In genomic region chr4:183541081-183542045, GRCh38 we compare ENCODE assay signal across 16 cellular contexts. TPM values are rescaled to one million over a fixed set of nuclear protein-coding genes. Genes with fewer than 3 reads are reported as not detected.
A peak's percentile ranks its signal among the peaks of the same experiment; 100 is the strongest.
DNase-seq lines count a peak whose midpoint lies in the region; ATAC-seq and TF ChIP-seq lines count a peak whose summit lies in the region.
"Had no signal": no experiment of that assay in that cellular context is flagged by ENCODE, and none has a peak within 500 bp of the region (broad histone marks: within the 10 kb centered on the region; RNA-seq: fewer than 3 reads in every experiment).

No MANE protein-coding gene starts in this region.

- H3K27me3 Mint-ChIP-seq in neural progenitor cell (ENCODE audit: insufficient read depth, low read depth) = peaks cover 8% of the 10 kb centered on the region
- H3K27me3 Mint-ChIP-seq in activated naive CD8-positive, alpha-beta T cell treated with anti-CD3 and anti-CD28 coated beads for 36 hours = peaks cover 22% of the 10 kb centered on the region

- no peak for ATAC-seq in GM21825 (IDR thresholded peaks at IDR 0.05; ENCODE audit: unreplicated experiment)
- no peak for ATAC-seq in GM18861 (IDR thresholded peaks at IDR 0.05; ENCODE audit: unreplicated experiment)
- ATAC-seq: activated T-cell treated with anti-CD3 and anti-CD28 coated beads, Interleukin-2, amount 50 U/mL, for 72 hours; SK-N-SH treated with all-trans-retinoic acid at 6 μM for 48 hours had no signal

- peak overlapping the region; percentile 88 for H3K27ac Mint-ChIP-seq in neural progenitor cell
- H3K27ac Mint-ChIP-seq in activated naive CD8-positive, alpha-beta T cell treated with anti-CD3 and anti-CD28 coated beads for 36 hours = no peak overlapping the region
- H3K27ac Mint-ChIP-seq: activated B cell treated with CpG ODN at 0.5 μM for 24 hours; activated T-cell treated with anti-CD3 and anti-CD28 coated beads, Interleukin-2, amount 50 U/mL, for 72 hours; CD4-positive, CD25-positive, alpha-beta regulatory T cell had no signal

- H3F3A ChIP-seq in neural progenitor cell (ENCODE audit: low read depth) = peaks cover 16% of the 10 kb centered on the region

- no peak overlapping the region for H2AFZ ChIP-seq in neural progenitor cell (replicated peaks)

- no peaks in the 10 kb centered on the region for H3K9me3 ChIP-seq in neural progenitor cell (ENCODE audit: low read depth)

- no peak overlapping the region for H3K4me3 Mint-ChIP-seq in neural progenitor cell
- H3K4me3 Mint-ChIP-seq in activated naive CD8-positive, alpha-beta T cell treated with anti-CD3 and anti-CD28 coated beads for 36 hours = no peak overlapping the region
- H3K4me3 Mint-ChIP-seq: activated B cell treated with CpG ODN at 0.5 μM for 24 hours; activated T-cell treated with anti-CD3 and anti-CD28 coated beads, Interleukin-2, amount 50 U/mL, for 72 hours; CD4-positive, CD25-positive, alpha-beta regulatory T cell had no signal

- no peak for TF ChIP-seq CTCF in fibroblast of mammary gland (conservative IDR thresholded peaks at IDR 0.05; ENCODE audit: control insufficient read depth, insufficient read depth, low read depth, low read length)
- peak; percentile 19 for TF ChIP-seq CTCF in neural progenitor cell (IDR thresholded peaks at IDR 0.05)

- H3K4me2 ChIP-seq in neural progenitor cell = peak overlapping the region; percentile 51

- H3K4me3 ChIP-seq in fibroblast of mammary gland (ENCODE audit: control insufficient read depth, low read depth, low read length) = no peak overlapping the region
- no peak overlapping the region for H3K4me3 ChIP-seq in neural progenitor cell

- peaks cover 25% of the 10 kb centered on the region for H3K4me1 ChIP-seq in neural progenitor cell

- H4K20me1 ChIP-seq in neural progenitor cell (ENCODE audit: low read depth) = no peaks in the 10 kb centered on the region

- no peaks in the 10 kb centered on the region for H3K36me3 ChIP-seq in neural progenitor cell

- H3K9me3 Mint-ChIP-seq in neural progenitor cell = peaks cover 8% of the 10 kb centered on the region
- peaks cover 9% of the 10 kb centered on the region for H3K9me3 Mint-ChIP-seq in activated naive CD8-positive, alpha-beta T cell treated with anti-CD3 and anti-CD28 coated beads for 36 hours

- H3K79me2 ChIP-seq in neural progenitor cell (ENCODE audit: low read depth) = no peaks in the 10 kb centered on the region

- H3K36me3 Mint-ChIP-seq in neural progenitor cell = no peaks in the 10 kb centered on the region
- peaks cover 4% of the 10 kb centered on the region for H3K36me3 Mint-ChIP-seq in activated naive CD8-positive, alpha-beta T cell treated with anti-CD3 and anti-CD28 coated beads for 36 hours
- H3K36me3 Mint-ChIP-seq: CD4-positive, CD25-positive, alpha-beta regulatory T cell had no signal

- H3K27me3 ChIP-seq in neural progenitor cell = no peaks in the 10 kb centered on the region

- peak; percentile 80 for DNase-seq in ELF-1 (ENCODE audit: low read depth, low spot score)
- peak; percentile 19 for DNase-seq in NCI-H2196 treated with DMSO at 0.1 percent for 48 hours (lab: John Stamatoyannopoulos, UW; ENCODE audit: unreplicated experiment)
- DNase-seq in fibroblast of mammary gland (ENCODE audit: low read depth) = peak; percentile 16
- DNase-seq in neural progenitor cell (ENCODE audit: low spot score) = peak; percentile 85
- no peak for DNase-seq in activated naive CD8-positive, alpha-beta T cell treated with anti-CD3 and anti-CD28 coated beads for 36 hours
- no peak for DNase-seq in activated CD4-positive, alpha-beta T cell treated with anti-CD3 and anti-CD28 coated beads for 4 hours
- DNase-seq: activated B cell treated with CpG ODN at 0.5 μM for 24 hours; activated T-cell treated with anti-CD3 and anti-CD28 coated beads, Interleukin-2, amount 50 U/mL, for 72 hours; CD4-positive, CD25-positive, alpha-beta regulatory T cell; mammary epithelial cell; MV-4-11; posterior cingulate gyrus had no signal

- H3K27ac ChIP-seq in neural progenitor cell = peak overlapping the region; percentile 49
- H3K27ac ChIP-seq: HL-60 had no signal

- no peak overlapping the region for H3K9ac ChIP-seq in neural progenitor cell

- H3K4me1 Mint-ChIP-seq in neural progenitor cell = peaks cover 32% of the 10 kb centered on the region
- no peaks in the 10 kb centered on the region for H3K4me1 Mint-ChIP-seq in activated naive CD8-positive, alpha-beta T cell treated with anti-CD3 and anti-CD28 coated beads for 36 hours
- H3K4me1 Mint-ChIP-seq: activated B cell treated with CpG ODN at 0.5 μM for 24 hours; CD4-positive, CD25-positive, alpha-beta regulatory T cell had no signal

RNA-seq across cellular contexts. Expression of gene ING2, which starts 36.5 kb away (rescaled TPM):
- 20.9 and 38.0 TPM in 2 replicates for total RNA-seq in neural progenitor cell (ENCODE audit: low replicate concordance)
- total RNA-seq in activated naive CD8-positive, alpha-beta T cell treated with anti-CD3 and anti-CD28 coated beads for 36 hours = 10 to 100 TPM; 17.4 to 18.0 TPM

Comparison
In these comparisons a context has a peak if more than half of its experiments do, and no peak if none do; other contexts are left out.
1. DNase-seq: peak in ELF-1 (single experiment), NCI-H2196 treated with DMSO at 0.1 percent for 48 hours (single experiment), fibroblast of mammary gland (single experiment) and neural progenitor cell (single experiment); none in activated naive CD8-positive, alpha-beta T cell treated with anti-CD3 and anti-CD28 coated beads for 36 hours (single experiment) and activated CD4-positive, alpha-beta T cell treated with anti-CD3 and anti-CD28 coated beads for 4 hours (0 of 2).